ENCODE assay signal across 8 cellular contexts in the genomic region with DNA sequence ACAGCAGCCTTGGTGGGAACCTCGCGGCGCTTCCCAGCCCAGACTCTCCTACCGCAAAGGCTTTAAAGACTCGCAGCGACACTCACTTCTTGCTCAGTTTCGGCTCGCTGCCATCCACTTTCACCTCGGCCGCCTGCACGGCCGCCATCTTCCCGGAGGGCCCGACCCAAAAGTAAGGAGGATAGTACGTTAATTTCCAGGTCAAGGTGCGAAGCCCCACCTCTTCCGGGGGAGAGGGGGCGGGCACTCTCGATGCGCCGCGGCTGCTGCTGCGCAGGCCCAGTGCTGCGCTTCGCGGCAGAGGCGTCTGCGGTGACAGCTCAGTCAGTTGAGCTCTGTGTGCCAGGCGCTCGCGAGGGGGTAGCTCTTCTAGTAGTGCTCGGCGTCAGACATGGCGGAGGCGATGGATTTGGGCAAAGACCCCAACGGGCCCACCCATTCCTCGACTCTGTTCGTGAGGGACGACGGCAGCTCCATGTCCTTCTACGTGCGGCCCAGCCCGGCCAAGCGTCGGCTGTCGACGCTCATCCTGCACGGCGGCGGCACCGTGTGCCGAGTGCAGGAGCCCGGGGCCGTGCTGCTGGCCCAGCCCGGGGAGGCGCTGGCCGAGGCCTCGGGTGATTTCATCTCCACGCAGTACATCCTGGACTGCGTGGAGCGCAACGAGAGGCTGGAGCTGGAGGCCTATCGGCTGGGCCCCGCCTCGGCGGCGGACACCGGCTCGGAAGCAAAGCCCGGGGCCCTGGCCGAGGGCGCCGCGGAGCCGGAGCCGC. TPM values are rescaled to one million over a fixed set of nuclear protein-coding genes. Genes with fewer than 3 reads are reported as not detected.
A peak's percentile ranks its signal among the peaks of the same experiment; 100 is the strongest.
DNase-seq lines count a peak whose midpoint lies in the region; ATAC-seq and TF ChIP-seq lines count a peak whose summit lies in the region.

A gene (minus strand): TSS at position 174 of the 773 bp plus-strand sequence. CDS start 26 bp downstream, at position 148.
A gene with protein sequence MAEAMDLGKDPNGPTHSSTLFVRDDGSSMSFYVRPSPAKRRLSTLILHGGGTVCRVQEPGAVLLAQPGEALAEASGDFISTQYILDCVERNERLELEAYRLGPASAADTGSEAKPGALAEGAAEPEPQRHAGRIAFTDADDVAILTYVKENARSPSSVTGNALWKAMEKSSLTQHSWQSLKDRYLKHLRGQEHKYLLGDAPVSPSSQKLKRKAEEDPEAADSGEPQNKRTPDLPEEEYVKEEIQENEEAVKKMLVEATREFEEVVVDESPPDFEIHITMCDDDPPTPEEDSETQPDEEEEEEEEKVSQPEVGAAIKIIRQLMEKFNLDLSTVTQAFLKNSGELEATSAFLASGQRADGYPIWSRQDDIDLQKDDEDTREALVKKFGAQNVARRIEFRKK (plus strand): TSS at position 282 of the 773 bp plus-strand sequence. CDS start 110 bp downstream, at position 392.

- no peaks in the 10 kb centered on the region for H3K27me3 ChIP-seq in AG04450 (ENCODE audit: control insufficient read depth, insufficient read depth, low read length)

- ATAC-seq in GM18909 (IDR thresholded peaks at IDR 0.05; ENCODE audit: poor library complexity, unreplicated experiment) (peak; percentile 88), HG03175 (IDR thresholded peaks at IDR 0.05; ENCODE audit: unreplicated experiment) (peak; percentile 84)

- CTCF ChIA-PET in AG04450 (lab: Charles Lee) = interaction anchor here (0.9 to 4.8 kb wide), 5 partner anchors 26 to 183 kb away, joined by 3 to 33 read pairs (median 6); no protein-coding TSS in a partner anchor

- peaks cover 7% of the 10 kb centered on the region; the same call in 1 of the 2 replicates for H3K9me3 ChIP-seq in AG04450 (ENCODE audit: control insufficient read depth, insufficient read depth, low read length)

- H3K4me3 ChIP-seq in AG04450 (ENCODE audit: low read depth, low read length) = peak within 1 kb of the TSS; percentile 94

- POLR2A ChIA-PET in AG04450 (lab: Yijun Ruan, JAX) = interaction anchor here (0.6 to 2.4 kb wide), 7 partner anchors 12 to 214 kb away, joined by 4 to 20 read pairs (median 7); a partner anchor contains a TSS

- DNase-seq in AG04450 (ENCODE audit: low read depth, low spot score) = peak; percentile 74
- peak; percentile 89 for DNase-seq in NCI-H226
- DNase-seq in activated CD4-positive, CD25-positive, alpha-beta regulatory T cell (lab: John Stamatoyannopoulos, UW) = peak; percentile 83 to 93 (median 86)
- DNase-seq in central memory CD4-positive, alpha-beta T cell = peak; percentile 96
- DNase-seq in inferior parietal cortex (ENCODE audit: extremely low spot score) = peak; percentile 97
- DNase-seq in stimulated activated CD4-positive, alpha-beta T cell treated with anti-CD3 and anti-CD28 coated beads, Interleukin-12 subunit alpha, Interleukin-12 subunit beta, amount 100 ng/mL, for 24 hours (ENCODE audit: low read depth in 2 of 2) = peak; percentile 88 to 89

- TF ChIP-seq CTCF in AG04450 (IDR thresholded peaks at IDR 0.05; ENCODE audit: low read depth, low read length) = no peak

- H3K27ac ChIP-seq in AG04450 (ENCODE audit: low read depth, low read length) = peak within 1 kb of the TSS; percentile 90

RNA-seq across cellular contexts. Expression of the first gene that starts in this region (rescaled TPM):
- 190 and 203 TPM in 2 replicates for polyA plus RNA-seq in AG04450 (2011; rRNA removed)
- 84.9 and 101 TPM in 2 replicates for polyA minus RNA-seq in AG04450 (2011; rRNA and poly(A)+ RNA removed)

RNA-seq across cellular contexts. Expression of the second gene that starts in this region (rescaled TPM):
- polyA plus RNA-seq in AG04450 (2011; rRNA removed) = 41.4 and 59.5 TPM in 2 replicates
- 8.8 and 12.2 TPM in 2 replicates for polyA minus RNA-seq in AG04450 (2011; rRNA and poly(A)+ RNA removed)

Comparison
In these comparisons a context has a peak if more than half of its experiments do, and no peak if none do; other contexts are left out.
1. Peak in every context shown above with its lines: DNase-seq, ATAC-seq, H3K4me3 ChIP-seq and H3K27ac ChIP-seq.